Comparison of ENCODE assay signal across 1 cellular context in the genomic region with DNA sequence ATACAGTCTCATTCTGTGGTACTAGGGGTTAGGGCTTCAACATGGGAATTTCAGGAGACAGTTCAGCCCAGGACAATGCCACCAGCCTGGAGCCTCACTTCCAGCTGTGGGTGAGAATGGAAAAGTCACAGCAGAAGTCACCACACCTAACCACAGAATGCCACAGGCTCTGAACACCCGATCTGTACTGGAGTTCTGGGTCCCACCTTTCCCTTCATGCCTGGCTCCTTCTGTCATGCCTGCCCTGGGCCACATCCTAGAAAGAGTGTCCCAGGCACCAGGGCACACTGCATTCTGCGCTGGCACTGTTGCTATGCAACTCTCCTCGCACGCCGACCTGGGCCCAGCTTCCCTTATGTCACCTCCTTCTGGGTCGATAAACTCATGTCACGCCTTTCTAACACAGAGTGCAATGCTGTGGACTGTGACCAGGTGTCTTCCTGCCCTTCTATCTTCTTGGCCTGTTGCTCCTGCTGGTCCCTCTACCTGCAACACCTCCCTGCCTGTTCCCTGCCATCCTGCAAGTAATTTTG.
TF ChIP-seq lines count a peak whose summit lies in the region.

No MANE protein-coding gene starts in this region.

TF ChIP-seq in IMR-90, 13 proteins besides CTCF, POLR2A, EP300 and RAD21 (continued from another document):
- TF ChIP-seq, protein P1, sequence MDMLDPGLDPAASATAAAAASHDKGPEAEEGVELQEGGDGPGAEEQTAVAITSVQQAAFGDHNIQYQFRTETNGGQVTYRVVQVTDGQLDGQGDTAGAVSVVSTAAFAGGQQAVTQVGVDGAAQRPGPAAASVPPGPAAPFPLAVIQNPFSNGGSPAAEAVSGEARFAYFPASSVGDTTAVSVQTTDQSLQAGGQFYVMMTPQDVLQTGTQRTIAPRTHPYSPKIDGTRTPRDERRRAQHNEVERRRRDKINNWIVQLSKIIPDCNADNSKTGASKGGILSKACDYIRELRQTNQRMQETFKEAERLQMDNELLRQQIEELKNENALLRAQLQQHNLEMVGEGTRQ (IDR thresholded peaks at IDR 0.05; ENCODE audit: low read depth, low read length), result no peak
- no peak for TF ChIP-seq SMC3 (IDR thresholded peaks at IDR 0.05; ENCODE audit: low read depth, low read length)
